ENCODE assay signal across 15 cellular contexts in genomic region chr3:13264468-13264795, GRCh38.
A peak's percentile ranks its signal among the peaks of the same experiment; 100 is the strongest.
DNase-seq lines count a peak whose midpoint lies in the region; ATAC-seq, FAIRE-seq and TF ChIP-seq lines count a peak whose summit lies in the region.
"Had no signal": no experiment of that assay in that cellular context is flagged by ENCODE, and none has a peak within 500 bp of the region (broad histone marks: within the 10 kb centered on the region; RNA-seq: fewer than 3 reads in every experiment).

No MANE protein-coding gene starts in this region.

- no peak for FAIRE-seq in HepG2 (lab: Jason Lieb, UNC)
- FAIRE-seq: H54, RCC 7860 had no signal

- H3K27me3 ChIP-seq in ascending aorta (no peaks in the 10 kb centered on the region), HepG2 (ENCODE audit: control insufficient read depth in 1 of 2, insufficient read depth in 2 of 2, low read length in 2 of 2) (no peaks in the 10 kb centered on the region), spleen (replicated peaks in 1 of 7) (peaks cover 0 to 16% (median 0%) of the 10 kb centered on the region in 7 donors)
- peaks cover 3% of the 10 kb centered on the region for H3K27me3 ChIP-seq in CD4-positive, alpha-beta T cell (ENCODE audit: control insufficient read depth, insufficient read depth, low read length)

- no peak overlapping the region for H3K27ac Mint-ChIP-seq in CD4-positive, alpha-beta T cell

- peak; percentile 19 for DNase-seq in DMS 273 (lab: John Stamatoyannopoulos, UW; ENCODE audit: unreplicated experiment)
- DNase-seq in DMS 273 treated with DMSO at 0.1 percent for 48 hours (lab: John Stamatoyannopoulos, UW): no peak
- no peak for DNase-seq in ascending aorta (ENCODE audit: low spot score in 2 of 2)
- no peak for DNase-seq in HepG2 (ENCODE audit: low spot score)
- peak; percentile 48 for DNase-seq in spleen
- no peak for DNase-seq in KBM-7
- no peak for DNase-seq in CD4-positive, alpha-beta T cell
- DNase-seq: DMS153, IMR-90, NCI-H187 treated with DMSO at 0.1 percent for 48 hours, NCI-H446 treated with DMSO at 0.1 percent for 48 hours had no signal

- in situ Hi-C loops in HepG2 (cut with HindIII; ENCODE audit: extremely low pct_ligation_motif_present, low pct_unique_long_range_greater_than_20kb): no loop called here
- in situ Hi-C loops in KBM-7 (cut with MboI; ENCODE audit: low pct_unique_long_range_greater_than_20kb, low sequenced_read_pairs): no loop called here

- BruUV-seq in HepG2 (replicated peaks; lab: Mats Ljungman, UMichigan): no TSS peak

- peaks cover 2% of the 10 kb centered on the region in 2 donors for H3K9me3 ChIP-seq in ascending aorta
- H3K9me3 ChIP-seq in HepG2 (ENCODE audit: low read length): no peaks in the 10 kb centered on the region
- peaks cover 0 to 5% (median 1%) of the 10 kb centered on the region in 8 donors for H3K9me3 ChIP-seq in spleen
- peaks cover 4% of the 10 kb centered on the region for H3K9me3 ChIP-seq in CD4-positive, alpha-beta T cell (ENCODE audit: control insufficient read depth, low read length)

- peaks cover 4% of the 10 kb centered on the region for H3K27me3 Mint-ChIP-seq in CD4-positive, alpha-beta T cell

- no peak for TF ChIP-seq RAD21 in HepG2 (CRISPR knock-in tag; IDR thresholded peaks at IDR 0.05)

- CTCF ChIA-PET in HepG2 (lab: Yijun Ruan, JAX; ENCODE audit: low intra/inter-chr PET ratio, low total read pairs): no interaction called here
- CTCF ChIA-PET in CD4-positive, alpha-beta T cell (lab: Charles Lee): no interaction called here

- H2AFZ ChIP-seq in HepG2 (ENCODE audit: low read length): no peak overlapping the region

- ATAC-seq in HepG2 (peak; percentile 0; the same call in 1 of the 3 replicates), HG02870 (IDR thresholded peaks at IDR 0.05; ENCODE audit: unreplicated experiment) (no peak)
- no peak for ATAC-seq in CD4-positive, alpha-beta T cell (ENCODE audit: poor library complexity)

- TF ChIP-seq EP300 in HepG2 (IDR thresholded peaks at IDR 0.05; ENCODE audit: low read depth in 2 of 2, low read length in 2 of 2) (no peak), HepG2 (CRISPR knock-in tag; IDR thresholded peaks at IDR 0.05; ENCODE audit: borderline replicate concordance) (no peak)

- H3K4me1 ChIP-seq in ascending aorta (peaks cover 0 to 2% of the 10 kb centered on the region in 2 donors), HepG2 (ENCODE audit: insufficient read depth, low read length) (peaks cover 79% of the 10 kb centered on the region), spleen (peaks cover 0 to 48% (median 16%) of the 10 kb centered on the region in 6 donors)

- H3K9me3 Mint-ChIP-seq in CD4-positive, alpha-beta T cell: no peaks in the 10 kb centered on the region

- H3K36me3 Mint-ChIP-seq in CD4-positive, alpha-beta T cell (ENCODE audit: low read depth): no peaks in the 10 kb centered on the region

- H3K4me1 Mint-ChIP-seq in CD4-positive, alpha-beta T cell (ENCODE audit: low read depth): peaks cover 7% of the 10 kb centered on the region

- H3K4me2 ChIP-seq in HepG2 (ENCODE audit: low read depth, low read length): peak overlapping the region; percentile 66

- no peaks in the 10 kb centered on the region for H3K36me3 ChIP-seq in ascending aorta
- peaks cover 0 to 3% of the 10 kb centered on the region in 2 experiments; a peak in 1 of 5 replicates for H3K36me3 ChIP-seq in HepG2 (replicated peaks in 1 of 2; ENCODE audit: control insufficient read depth in 1 of 2, insufficient read depth in 2 of 2, low read length in 2 of 2)
- no peaks in the 10 kb centered on the region for H3K36me3 ChIP-seq in spleen

- POLR2A ChIA-PET in HepG2 (lab: Yijun Ruan, JAX): interaction anchor here (0.8 to 1.9 kb wide), 3 partner anchors 10 to 17 kb away, joined by 3 to 18 read pairs (median 6); no protein-coding TSS in a partner anchor
- POLR2A ChIA-PET in CD4-positive, alpha-beta T cell (lab: Charles Lee): no interaction called here

- no peak for TF ChIP-seq POLR2A in HepG2 (IDR thresholded peaks at IDR 0.05; ENCODE audit: insufficient read depth in 1 of 2, low read depth in 2 of 2, low read length in 2 of 2)
- no peak for TF ChIP-seq POLR2A in spleen (IDR thresholded peaks at IDR 0.05)

- 70% methylated on average over 7 of the region's 9 CpGs for WGBS in HepG2 (ENCODE audit: low lambda C conversion rate)
- WGBS in spleen, 5 donors: 65 to 84% (median 75%) methylated on average over 9 of the region's 9 CpGs

- no peak for TF ChIP-seq CTCF in ascending aorta (IDR thresholded peaks at IDR 0.05)
- no peak for TF ChIP-seq CTCF in HepG2 (CRISPR knock-in tag; IDR thresholded peaks at IDR 0.05)
- no peak for TF ChIP-seq CTCF in spleen (IDR thresholded peaks at IDR 0.05 in 8 of 11, conservative IDR thresholded peaks at IDR 0.05 in 3 of 11)
- no peak for TF ChIP-seq CTCF in CD4-positive, alpha-beta T cell (IDR thresholded peaks at IDR 0.05)

- peaks cover 58% of the 10 kb centered on the region for H3K79me2 ChIP-seq in HepG2 (ENCODE audit: insufficient read depth, low read length)

- no peaks in the 10 kb centered on the region for H4K20me1 ChIP-seq in HepG2 (ENCODE audit: insufficient read depth, low read length)

- peak overlapping the region; percentile 55 for H3K9ac ChIP-seq in HepG2 (ENCODE audit: insufficient read depth, low read depth, low read length)

- intact Hi-C loops in ascending aorta (cut with DNase I): no loop called here
- intact Hi-C loops in HepG2 (cut with micrococcal nuclease; ENCODE audit: unreplicated experiment): loop anchor here (1.0 kb wide), 2 partner anchors 17 to 33 kb away; no protein-coding TSS in a partner anchor
- intact Hi-C loops in spleen (cut with DNase I; ENCODE audit: low total_unique reads): no loop called here
- intact Hi-C loops in CD4-positive, alpha-beta T cell (cut with DNase I, micrococcal nuclease): no loop called here

- H3K4me3 Mint-ChIP-seq in CD4-positive, alpha-beta T cell: no peak overlapping the region

- H3K27ac ChIP-seq in ascending aorta (peak overlapping the region; percentile 35 to 56), HepG2 (ENCODE audit: extremely low read length, insufficient read depth, low read length) (peak overlapping the region; percentile 93), spleen (peak overlapping the region in 5 of 8 donors; percentile 37 to 67 (median 43))
- H3K27ac ChIP-seq in CD4-positive, alpha-beta T cell (ENCODE audit: low read depth, low read length): no peak overlapping the region
- H3K27ac ChIP-seq: 22Rv1 had no signal

- H3K4me3 ChIP-seq in ascending aorta: no peak overlapping the region
- H3K4me3 ChIP-seq in HepG2 (replicated peaks in 1 of 3; ENCODE audit: insufficient read depth in 1 of 3, low read depth in 2 of 3, low read length in 3 of 3): peak overlapping the region in 1 of 3 experiments; percentile 17; a peak in 1 of 6 replicates
- no peak overlapping the region for H3K4me3 ChIP-seq in spleen

TF ChIP-seq in HepG2, 621 proteins besides CTCF, POLR2A, EP300 and RAD21 (continues in another document):
- TF ChIP-seq ZNF616 (CRISPR knock-in tag; IDR thresholded peaks at IDR 0.05; ENCODE audit: low read depth) (no peak), FUBP1 (CRISPR knock-in tag; IDR thresholded peaks at IDR 0.05; ENCODE audit: borderline replicate concordance) (no peak)

Comparison
In these comparisons a context has a peak if more than half of its experiments do, and no peak if none do; other contexts are left out.
1. DNase-seq: peak in DMS 273 (single experiment) and spleen (single experiment); none in DMS 273 treated with DMSO at 0.1 percent for 48 hours (single experiment), ascending aorta (0 of 2), HepG2 (single experiment), KBM-7 (single experiment) and CD4-positive, alpha-beta T cell (0 of 10).